In genomic region chr11:81270686-81271085, GRCh38 we compare ENCODE assay signal across 29 cellular contexts.
"Had no signal": no experiment of that assay in that cellular context is flagged by ENCODE, and none has a peak within 500 bp of the region (broad histone marks: within the 10 kb centered on the region; RNA-seq: fewer than 3 reads in every experiment).

No MANE protein-coding gene starts in this region.

- H3K4me3 ChIP-seq: colonic mucosa, coronary artery, dorsolateral prefrontal cortex, esophagus muscularis mucosa, esophagus squamous epithelium, gastrocnemius medialis, gastroesophageal sphincter, heart left ventricle, heart right ventricle, hepatocyte had no signal

- ATAC-seq: effector memory CD8-positive, alpha-beta T cell; esophagus mucosa; gastrocnemius medialis; gastroesophageal sphincter; heart left ventricle; heart right ventricle had no signal

- H3K79me2 ChIP-seq: hepatocyte had no signal

- H2AFZ ChIP-seq: hepatocyte had no signal

- H3K36me3 ChIP-seq: colonic mucosa, esophagus muscularis mucosa, esophagus squamous epithelium, gastrocnemius medialis, gastroesophageal sphincter, heart left ventricle, heart right ventricle had no signal

- H3K4me1 ChIP-seq: colonic mucosa, esophagus muscularis mucosa, esophagus squamous epithelium, gastrocnemius medialis, gastroesophageal sphincter, heart left ventricle, heart right ventricle had no signal

- H3K27me3 ChIP-seq: colonic mucosa, dorsolateral prefrontal cortex, esophagus muscularis mucosa, esophagus squamous epithelium, gastrocnemius medialis, gastroesophageal sphincter, heart left ventricle, heart right ventricle, hepatocyte had no signal

- H3K4me2 ChIP-seq: hepatocyte had no signal

- DNase-seq: colonic mucosa; cortex of kidney; dermis blood vessel endothelial cell; dorsolateral prefrontal cortex; effector CD4-positive, alpha-beta T cell; effector CD8-positive, alpha-beta T cell; effector memory CD4-positive, alpha-beta T cell; effector memory CD8-positive, alpha-beta T cell; endodermal cell; erythroblast; esophagus squamous epithelium; foreskin fibroblast; foreskin melanocyte; gastrocnemius medialis; glutamatergic neuron; head of caudate nucleus; heart left ventricle; heart right ventricle; hippocampal formation had no signal

- H3K9me3 ChIP-seq: colonic mucosa, esophagus muscularis mucosa, esophagus squamous epithelium, gastrocnemius medialis, gastroesophageal sphincter, heart left ventricle, heart right ventricle had no signal

- H3K27ac ChIP-seq: colonic mucosa, coronary artery, dorsolateral prefrontal cortex, epithelial cell of prostate, esophagus muscularis mucosa, esophagus squamous epithelium, gastrocnemius medialis, gastroesophageal sphincter, heart left ventricle, heart right ventricle, hepatocyte had no signal

- FAIRE-seq: colon, endometrium, endothelial cell of umbilical vein, frontal cortex had no signal
